Comparison of ENCODE assay signal across 12 cellular contexts in the genomic region with DNA sequence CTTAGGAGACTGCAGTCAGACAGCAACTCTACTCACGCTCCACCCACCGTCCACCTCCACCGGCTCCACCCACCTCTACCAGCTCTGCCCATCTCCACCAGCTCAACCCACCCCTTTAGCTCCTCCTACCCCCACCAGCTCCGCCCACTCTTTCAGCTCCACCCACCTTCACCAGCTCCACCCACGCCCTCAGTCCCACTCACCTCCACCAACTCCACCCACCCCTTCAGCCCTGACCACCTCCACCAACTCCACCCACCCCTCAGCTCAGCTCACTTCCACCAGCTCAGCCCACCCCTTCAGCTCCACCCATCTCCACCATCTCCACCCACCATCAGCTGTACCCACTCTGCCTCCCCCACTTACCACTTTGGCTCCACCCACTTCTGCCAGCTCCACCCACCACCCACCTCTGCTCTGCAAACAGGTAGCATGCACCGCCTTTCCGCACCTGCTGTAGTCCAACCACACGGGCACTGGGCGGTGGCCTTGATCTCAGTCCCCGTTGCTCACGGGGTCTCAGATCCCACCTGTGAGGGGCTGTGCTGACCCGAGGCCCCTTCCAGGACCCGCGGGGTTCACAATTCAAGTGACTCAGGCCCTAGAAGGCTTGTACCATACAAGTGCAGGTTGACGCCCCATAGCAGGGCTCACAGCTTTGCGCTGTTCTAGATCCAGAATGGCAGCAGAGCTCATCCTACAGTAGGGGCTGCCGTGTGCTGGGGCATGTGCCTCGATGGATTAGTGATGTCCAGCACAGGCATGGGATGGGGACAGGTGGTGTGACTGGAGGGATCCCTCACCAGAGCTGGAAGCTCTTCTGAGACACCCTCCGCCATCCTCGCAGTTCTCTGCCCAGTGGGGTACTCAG.
A peak's percentile ranks its signal among the peaks of the same experiment; 100 is the strongest.
DNase-seq lines count a peak whose midpoint lies in the region; ATAC-seq and TF ChIP-seq lines count a peak whose summit lies in the region.
"Had no signal": no experiment of that assay in that cellular context is flagged by ENCODE, and none has a peak within 500 bp of the region (broad histone marks: within the 10 kb centered on the region; RNA-seq: fewer than 3 reads in every experiment).

No MANE protein-coding gene starts in this region.

- no peaks in the 10 kb centered on the region for H3K9me3 ChIP-seq in adrenal gland (replicated peaks in 1 of 3)

- no peaks in the 10 kb centered on the region for H3K36me3 Mint-ChIP-seq in activated CD4-positive, alpha-beta T cell treated with anti-CD3 and anti-CD28 coated beads for 36 hours (ENCODE audit: low read depth)
- H3K36me3 Mint-ChIP-seq in activated CD4-positive, alpha-beta T cell treated with anti-CD3 and anti-CD28 coated beads, Interleukin-2, amount 10 ng/mL, durations not matched to agents 24 days and 14 days (ENCODE audit: low read depth) = no peaks in the 10 kb centered on the region
- no peaks in the 10 kb centered on the region for H3K36me3 Mint-ChIP-seq in activated T-helper 17 cell treated with anti-CD3 and anti-CD28 coated beads, Interleukin-2, amount 50 U/mL, for 72 hours (ENCODE audit: low read depth)
- H3K36me3 Mint-ChIP-seq: activated naive CD8-positive, alpha-beta T cell had no signal

- intact Hi-C loops in activated CD4-positive, alpha-beta T cell treated with anti-CD3 and anti-CD28 coated beads for 36 hours (cut with DNase I, micrococcal nuclease) = no loop called here
- intact Hi-C loops in activated CD4-positive, alpha-beta T cell treated with anti-CD3 and anti-CD28 coated beads, Interleukin-2, amount 10 ng/mL, durations not matched to agents 24 days and 14 days (cut with micrococcal nuclease) = no loop called here
- intact Hi-C loops in adrenal gland (cut with DNase I) = no loop called here
- intact Hi-C loops in posterior vena cava (cut with DNase I) = loop anchor here in 1 of 2 donors (5.0 kb wide), 1 partner anchor 530 kb away; no protein-coding TSS in a partner anchor

- H3K4me1 ChIP-seq in adrenal gland (replicated peaks in 1 of 2) = no peaks in the 10 kb centered on the region

- 85 to 91% (median 90%) methylated on average over 17 to 20 of the region's 20 CpGs for WGBS in adrenal gland, 4 donors

- H3K27me3 Mint-ChIP-seq in activated CD4-positive, alpha-beta T cell treated with anti-CD3 and anti-CD28 coated beads for 36 hours = peaks cover 13% of the 10 kb centered on the region
- peaks cover 2% of the 10 kb centered on the region for H3K27me3 Mint-ChIP-seq in activated CD4-positive, alpha-beta T cell treated with anti-CD3 and anti-CD28 coated beads, Interleukin-2, amount 10 ng/mL, durations not matched to agents 24 days and 14 days
- H3K27me3 Mint-ChIP-seq in activated T-helper 17 cell treated with anti-CD3 and anti-CD28 coated beads, Interleukin-2, amount 50 U/mL, for 72 hours = peaks cover 17% of the 10 kb centered on the region

- H3K4me3 Mint-ChIP-seq in activated CD4-positive, alpha-beta T cell treated with anti-CD3 and anti-CD28 coated beads for 36 hours = no peak overlapping the region
- H3K4me3 Mint-ChIP-seq in activated CD4-positive, alpha-beta T cell treated with anti-CD3 and anti-CD28 coated beads, Interleukin-2, amount 10 ng/mL, durations not matched to agents 24 days and 14 days = no peak overlapping the region
- no peak overlapping the region for H3K4me3 Mint-ChIP-seq in activated T-helper 17 cell treated with anti-CD3 and anti-CD28 coated beads, Interleukin-2, amount 50 U/mL, for 72 hours
- H3K4me3 Mint-ChIP-seq: activated naive CD8-positive, alpha-beta T cell; nephron had no signal

- DNase-seq in activated CD4-positive, alpha-beta T cell treated with anti-CD3 and anti-CD28 coated beads for 36 hours = no peak
- DNase-seq in activated CD4-positive, alpha-beta T cell treated with anti-CD3 and anti-CD28 coated beads, Interleukin-2, amount 10 ng/mL, durations not matched to agents 24 days and 14 days = no peak
- DNase-seq in Jurkat, Clone E6-1 (ENCODE audit: low read depth, low spot score) = peak; percentile 9
- DNase-seq in adrenal gland (peak in 5 of 7 donors; percentile 11 to 36 (median 15)), posterior vena cava (ENCODE audit: low spot score) (peak; percentile 72), NOMO-1 (lab: John Stamatoyannopoulos, UW; ENCODE audit: unreplicated experiment in 2 of 2) (no peak)
- DNase-seq: activated CD4-positive, alpha-beta T cell treated with anti-CD3 and anti-CD28 coated beads, Interleukin-2, amount 50 U/mL, for 1 hour had no signal

- no peak for TF ChIP-seq CTCF in adrenal gland (IDR thresholded peaks at IDR 0.05)

- POLR2A ChIA-PET in activated CD4-positive, alpha-beta T cell treated with anti-CD3 and anti-CD28 coated beads for 36 hours (lab: Charles Lee) = no interaction called here

- CTCF ChIA-PET in activated CD4-positive, alpha-beta T cell treated with anti-CD3 and anti-CD28 coated beads for 36 hours (lab: Charles Lee) = interaction anchor here (0.5 to 0.7 kb wide), 2 partner anchors 197 to 263 kb away, joined by 3 read pairs; no protein-coding TSS in a partner anchor

- no peak overlapping the region for H3K27ac Mint-ChIP-seq in activated CD4-positive, alpha-beta T cell treated with anti-CD3 and anti-CD28 coated beads for 36 hours
- H3K27ac Mint-ChIP-seq in activated CD4-positive, alpha-beta T cell treated with anti-CD3 and anti-CD28 coated beads, Interleukin-2, amount 10 ng/mL, durations not matched to agents 24 days and 14 days = no peak overlapping the region
- no peak overlapping the region for H3K27ac Mint-ChIP-seq in activated T-helper 17 cell treated with anti-CD3 and anti-CD28 coated beads, Interleukin-2, amount 50 U/mL, for 72 hours
- H3K27ac Mint-ChIP-seq: activated naive CD8-positive, alpha-beta T cell; nephron had no signal

- no peaks in the 10 kb centered on the region for H3K27me3 ChIP-seq in adrenal gland

- no peak overlapping the region for H3K4me3 ChIP-seq in Jurkat, Clone E6-1 (ENCODE audit: low read length)
- H3K4me3 ChIP-seq in adrenal gland = no peak overlapping the region

- H3K4me1 Mint-ChIP-seq in activated CD4-positive, alpha-beta T cell treated with anti-CD3 and anti-CD28 coated beads for 36 hours = no peaks in the 10 kb centered on the region
- no peaks in the 10 kb centered on the region for H3K4me1 Mint-ChIP-seq in activated CD4-positive, alpha-beta T cell treated with anti-CD3 and anti-CD28 coated beads, Interleukin-2, amount 10 ng/mL, durations not matched to agents 24 days and 14 days
- H3K4me1 Mint-ChIP-seq in activated T-helper 17 cell treated with anti-CD3 and anti-CD28 coated beads, Interleukin-2, amount 50 U/mL, for 72 hours = no peaks in the 10 kb centered on the region

- no peaks in the 10 kb centered on the region for H3K36me3 ChIP-seq in adrenal gland (replicated peaks in 1 of 2)

- peak; percentile 33 for ATAC-seq in activated CD4-positive, alpha-beta T cell treated with anti-CD3 and anti-CD28 coated beads for 36 hours
- ATAC-seq in HG03439 (IDR thresholded peaks at IDR 0.05; ENCODE audit: unreplicated experiment) = no peak
- no peak for ATAC-seq in activated T-helper 17 cell treated with anti-CD3 and anti-CD28 coated beads, Interleukin-2, amount 50 U/mL, for 72 hours (replicated peaks)

- TF ChIP-seq POLR2A in adrenal gland (IDR thresholded peaks at IDR 0.05) = no peak

- H3K27ac ChIP-seq in adrenal gland = no peak overlapping the region
- H3K27ac ChIP-seq: KMS-11 had no signal

- H3K9me3 Mint-ChIP-seq in activated CD4-positive, alpha-beta T cell treated with anti-CD3 and anti-CD28 coated beads for 36 hours (ENCODE audit: low read depth) = no peaks in the 10 kb centered on the region
- no peaks in the 10 kb centered on the region for H3K9me3 Mint-ChIP-seq in activated CD4-positive, alpha-beta T cell treated with anti-CD3 and anti-CD28 coated beads, Interleukin-2, amount 10 ng/mL, durations not matched to agents 24 days and 14 days
- H3K9me3 Mint-ChIP-seq in activated T-helper 17 cell treated with anti-CD3 and anti-CD28 coated beads, Interleukin-2, amount 50 U/mL, for 72 hours = no peaks in the 10 kb centered on the region

Comparison
In these comparisons a context has a peak if more than half of its experiments do, and no peak if none do; other contexts are left out.
1. DNase-seq: peak in Jurkat, Clone E6-1 (single experiment), adrenal gland (5 of 7) and posterior vena cava (single experiment); none in activated CD4-positive, alpha-beta T cell treated with anti-CD3 and anti-CD28 coated beads for 36 hours (single experiment), activated CD4-positive, alpha-beta T cell treated with anti-CD3 and anti-CD28 coated beads, Interleukin-2, amount 10 ng/mL, durations not matched to agents 24 days and 14 days (single experiment) and NOMO-1 (0 of 2).